ENCODE assay signal across 11 cellular contexts in the genomic region with DNA sequence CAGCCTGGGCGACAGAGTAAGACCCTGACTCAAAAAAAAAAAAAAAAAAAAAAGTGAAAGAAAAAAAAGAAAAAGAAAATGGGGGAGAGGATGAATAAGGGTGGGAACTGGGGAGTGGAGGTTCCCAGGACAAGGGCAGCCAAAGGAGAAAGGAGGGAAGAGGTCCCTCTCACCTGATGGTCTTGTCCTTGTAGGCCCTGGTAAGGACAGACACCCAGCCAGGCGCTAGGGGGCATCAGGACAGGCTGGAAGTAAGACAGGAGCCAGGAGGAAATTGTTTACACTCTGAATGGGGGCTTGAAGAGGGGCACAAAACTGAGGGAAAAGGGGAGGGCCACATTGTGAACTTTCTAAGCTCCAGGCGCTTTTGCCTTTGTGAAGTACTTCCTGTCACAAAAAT. TPM values are rescaled to one million over a fixed set of nuclear protein-coding genes. Genes with fewer than 3 reads are reported as not detected.
DNase-seq lines count a peak whose midpoint lies in the region; ATAC-seq, FAIRE-seq and TF ChIP-seq lines count a peak whose summit lies in the region.
"Had no signal": no experiment of that assay in that cellular context is flagged by ENCODE, and none has a peak within 500 bp of the region (broad histone marks: within the 10 kb centered on the region; RNA-seq: fewer than 3 reads in every experiment).

No MANE protein-coding gene starts in this region.

- peaks cover 2% of the 10 kb centered on the region for H3K36me3 Mint-ChIP-seq in astrocyte (ENCODE audit: low read depth, unreplicated experiment)

- H3K36me3 ChIP-seq in astrocyte (ENCODE audit: insufficient read depth, low read length) (no peaks in the 10 kb centered on the region), mucosa of descending colon (ENCODE audit: low read depth) (no peaks in the 10 kb centered on the region)

- no peaks in the 10 kb centered on the region for H4K20me1 ChIP-seq in astrocyte (ENCODE audit: insufficient read depth, low read length)

- H3K4me1 Mint-ChIP-seq in astrocyte (ENCODE audit: low read depth, unreplicated experiment): no peaks in the 10 kb centered on the region

- H3K27me3 ChIP-seq in astrocyte (ENCODE audit: insufficient read depth, low read length): no peaks in the 10 kb centered on the region
- H3K27me3 ChIP-seq in dorsolateral prefrontal cortex: no peaks in the 10 kb centered on the region

- no peaks in the 10 kb centered on the region for H3K79me2 ChIP-seq in astrocyte (ENCODE audit: insufficient read depth, low read length)

- no peak overlapping the region for H3K4me3 Mint-ChIP-seq in astrocyte (ENCODE audit: unreplicated experiment)

- FAIRE-seq in astrocyte (lab: Jason Lieb, UNC): no peak
- FAIRE-seq: A204.1 had no signal

- H3K4me2 ChIP-seq in astrocyte (ENCODE audit: low read length): no peak overlapping the region

- H3K9me3 Mint-ChIP-seq in astrocyte (ENCODE audit: unreplicated experiment): peaks cover 4% of the 10 kb centered on the region

- H3K9ac ChIP-seq in astrocyte (ENCODE audit: low read length): no peak overlapping the region

- H2AFZ ChIP-seq in astrocyte (ENCODE audit: low read depth, low read length): no peak overlapping the region

- CTCF ChIA-PET in HEK293T (lab: Yijun Ruan, JAX): interaction anchor here (0.6 to 0.7 kb wide), 2 partner anchors 83 to 531 kb away, joined by 3 to 4 read pairs; no protein-coding TSS in a partner anchor

- TF ChIP-seq CTCF in astrocyte (IDR thresholded peaks at IDR 0.05; ENCODE audit: insufficient read depth, low read depth, low read length) (peak; percentile 9), mucosa of descending colon (IDR thresholded peaks at IDR 0.05) (no peak), dorsolateral prefrontal cortex (IDR thresholded peaks at IDR 0.05 in 54 of 56, conservative IDR thresholded peaks at IDR 0.05 in 2 of 56; ENCODE audit: low read depth in 1 of 56, partially characterized antibody in 56 of 56) (peak in 1 of 56 donors; percentile 20)

- no peak overlapping the region for H3K27ac Mint-ChIP-seq in astrocyte (ENCODE audit: unreplicated experiment)

- H3K9me3 ChIP-seq in astrocyte (ENCODE audit: insufficient read depth, low read depth, low read length): no peaks in the 10 kb centered on the region
- no peaks in the 10 kb centered on the region for H3K9me3 ChIP-seq in mucosa of descending colon

- H3K27ac ChIP-seq in astrocyte (ENCODE audit: low read depth, low read length) (no peak overlapping the region), dorsolateral prefrontal cortex (no peak overlapping the region)

- ATAC-seq in mucosa of descending colon (no peak), HG03095 (IDR thresholded peaks at IDR 0.05; ENCODE audit: unreplicated experiment) (no peak)

- H3K4me1 ChIP-seq in astrocyte (ENCODE audit: insufficient read depth, low read length) (peaks cover 9% of the 10 kb centered on the region), mucosa of descending colon (ENCODE audit: low read depth) (peaks cover 7% of the 10 kb centered on the region)

- H3K4me3 ChIP-seq in astrocyte (ENCODE audit: insufficient read depth, low read depth, low read length) (no peak overlapping the region), mucosa of descending colon (no peak overlapping the region), dorsolateral prefrontal cortex (no peak overlapping the region)

- intact Hi-C loops in mucosa of descending colon (cut with DNase I, micrococcal nuclease): no loop called here
- intact Hi-C loops in dorsolateral prefrontal cortex (cut with DNase I): no loop called here

- peak; percentile 21 for DNase-seq in DMS 273 (lab: John Stamatoyannopoulos, UW; ENCODE audit: unreplicated experiment)
- DNase-seq in DMS 273 treated with DMSO at 0.1 percent for 48 hours (lab: John Stamatoyannopoulos, UW): no peak
- peak; percentile 43 for DNase-seq in HEK293T (ENCODE audit: extremely low spot score)
- peak; percentile 13 for DNase-seq in astrocyte (ENCODE audit: low read depth)
- peak in 2 of 3 donors; percentile 45 to 46 for DNase-seq in mucosa of descending colon
- DNase-seq in NCI-H510A treated with DMSO at 0.1 percent for 48 hours (lab: John Stamatoyannopoulos, UW): no peak
- no peak for DNase-seq in dorsolateral prefrontal cortex
- DNase-seq: NCI-H1105 treated with DMSO at 0.1 percent for 48 hours, occipital lobe had no signal

- POLR2A ChIA-PET in HEK293T (lab: Yijun Ruan, JAX): no interaction called here

- peaks cover 2% of the 10 kb centered on the region for H3K27me3 Mint-ChIP-seq in astrocyte (ENCODE audit: low read depth, unreplicated experiment)

TF ChIP-seq in HEK293T, 16 proteins besides CTCF, POLR2A, EP300 and RAD21:
- TF ChIP-seq SUZ12 (IDR thresholded peaks at IDR 0.05) (no peak), L3MBTL2 (conservative IDR thresholded peaks at IDR 0.05) (no peak), NFRKB (IDR thresholded peaks at IDR 0.05) (no peak), TARDBP (IDR thresholded peaks at IDR 0.05) (no peak), CTBP1 (IDR thresholded peaks at IDR 0.05; ENCODE audit: borderline replicate concordance) (no peak)

RNA-seq across cellular contexts. Expression of a gene that starts 2.3 kb away (rescaled TPM):
- total RNA-seq in astrocyte: 3.7 and 5.0 TPM in 2 replicates
- total RNA-seq in mucosa of descending colon: 10 to 100 TPM in 1 of 3 donors, 1 to 10 TPM in 2; 5.9 to 18.2 (median 8.1) TPM
- total RNA-seq in dorsolateral prefrontal cortex: 10 to 100 TPM; 31.4 to 76.9 (median 56.3) TPM

RNA-seq across cellular contexts. Expression of a gene that starts 3.1 kb away (rescaled TPM):
- total RNA-seq in astrocyte (0.60 and 0.75 TPM in 2 replicates), mucosa of descending colon (1 to 10 TPM in 2 of 3 donors, under 1 TPM in 1; 0.36 to 5.8 (median 1.8) TPM), dorsolateral prefrontal cortex (10 to 100 TPM in 119 of 120 experiments, 1 to 10 TPM in 1; 10.0 to 42.4 (median 20.7) TPM)

Comparison
In these comparisons a context has a peak if more than half of its experiments do, and no peak if none do; other contexts are left out.
1. DNase-seq: peak in DMS 273 (single experiment), HEK293T (single experiment), astrocyte (single experiment) and mucosa of descending colon (2 of 3); none in DMS 273 treated with DMSO at 0.1 percent for 48 hours (single experiment), NCI-H510A treated with DMSO at 0.1 percent for 48 hours (single experiment) and dorsolateral prefrontal cortex (0 of 10).